In the genomic region with DNA sequence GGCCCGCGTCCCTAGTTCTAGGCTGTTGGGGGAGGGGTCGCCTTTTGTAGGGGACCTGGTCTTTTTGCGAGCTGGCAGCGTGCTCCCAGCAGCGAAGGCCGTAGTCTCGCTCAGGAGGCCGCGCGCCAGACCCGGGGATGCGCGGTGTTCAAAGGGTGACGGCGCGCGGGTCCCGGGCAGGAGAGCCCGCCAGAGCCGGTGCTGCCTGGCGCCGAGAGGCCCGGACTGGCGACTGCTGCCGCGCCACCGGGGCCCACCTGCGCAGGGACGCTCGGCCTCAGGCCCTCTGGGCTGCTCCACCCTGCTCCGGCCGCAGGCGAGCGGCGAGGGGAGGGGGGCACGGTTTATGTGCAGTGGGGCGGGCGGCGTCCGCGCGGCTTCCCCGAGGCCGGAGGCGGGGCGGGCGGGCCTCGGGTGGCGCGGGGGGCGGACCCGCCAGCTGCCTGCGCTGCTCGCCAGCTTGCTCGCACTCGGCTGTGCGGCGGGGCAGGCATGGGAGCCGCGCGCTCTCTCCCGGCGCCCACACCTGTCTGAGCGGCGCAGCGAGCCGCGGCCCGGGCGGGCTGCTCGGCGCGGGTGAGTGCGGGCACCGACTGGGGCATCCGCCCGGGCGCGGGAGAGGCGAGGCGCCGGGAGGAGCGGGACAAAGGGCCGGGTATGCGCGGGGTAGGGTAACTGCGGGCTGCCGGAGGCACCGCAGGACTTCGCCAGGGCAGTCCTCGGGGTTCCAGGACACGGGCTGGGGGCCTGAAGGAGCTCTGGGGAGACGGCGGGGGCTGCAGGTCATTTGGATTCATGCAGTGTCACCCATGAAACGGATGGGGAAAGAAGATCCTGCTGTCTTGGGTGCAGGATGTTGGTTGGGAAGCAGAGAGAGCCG, we compare ENCODE assay signal across 8 cellular contexts. TPM values are rescaled to one million over a fixed set of nuclear protein-coding genes. Genes with fewer than 3 reads are reported as not detected.
DNase-seq lines count a peak whose midpoint lies in the region; ATAC-seq lines count a peak whose summit lies in the region.

A gene with protein sequence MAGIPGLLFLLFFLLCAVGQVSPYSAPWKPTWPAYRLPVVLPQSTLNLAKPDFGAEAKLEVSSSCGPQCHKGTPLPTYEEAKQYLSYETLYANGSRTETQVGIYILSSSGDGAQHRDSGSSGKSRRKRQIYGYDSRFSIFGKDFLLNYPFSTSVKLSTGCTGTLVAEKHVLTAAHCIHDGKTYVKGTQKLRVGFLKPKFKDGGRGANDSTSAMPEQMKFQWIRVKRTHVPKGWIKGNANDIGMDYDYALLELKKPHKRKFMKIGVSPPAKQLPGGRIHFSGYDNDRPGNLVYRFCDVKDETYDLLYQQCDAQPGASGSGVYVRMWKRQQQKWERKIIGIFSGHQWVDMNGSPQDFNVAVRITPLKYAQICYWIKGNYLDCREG (plus strand): TSS at position 467 of the 880 bp plus-strand sequence. CDS start 7,102 bp downstream, outside the sequence.

- H3K4me1 ChIP-seq in neuron (ENCODE audit: insufficient read depth, low read length) = peaks cover 38% of the 10 kb centered on the region

- DNase-seq in Ammon's horn (ENCODE audit: low spot score) = peak; percentile 35
- peak; percentile 80 for DNase-seq in NCI-H2227 (lab: John Stamatoyannopoulos, UW; ENCODE audit: unreplicated experiment)
- DNase-seq in activated naive CD4-positive, alpha-beta T cell treated with anti-CD3 and anti-CD28 coated beads, Interleukin-2, amount 50 U/mL, for 16 hours = peak; percentile 37
- no peak for DNase-seq in glomerular endothelial cell (ENCODE audit: extremely low read depth, low read depth, low spot score)
- no peak for DNase-seq in COLO829 (ENCODE audit: low spot score)
- DNase-seq in SKM-1 (lab: John Stamatoyannopoulos, UW; ENCODE audit: unreplicated experiment) = no peak

- H3K9me3 ChIP-seq in neuron (ENCODE audit: low read length) = no peaks in the 10 kb centered on the region

- ATAC-seq in GM19035 (IDR thresholded peaks at IDR 0.05; ENCODE audit: unreplicated experiment) = peak; percentile 47

- H3K36me3 ChIP-seq in neuron (ENCODE audit: insufficient read depth, low read length) = peaks cover 14% of the 10 kb centered on the region

- peak within 1 kb of the TSS; percentile 79 for H3K4me3 ChIP-seq in neuron (ENCODE audit: low read length)

- H2AFZ ChIP-seq in neuron (ENCODE audit: low read depth, low read length) = peak within 1 kb of the TSS; percentile 13

- H3K27me3 ChIP-seq in neuron (ENCODE audit: insufficient read depth, low read length) = no peaks in the 10 kb centered on the region

RNA-seq across cellular contexts. Expression of the gene that starts here (rescaled TPM):
- total RNA-seq in glomerular endothelial cell = 282 and 749 TPM in 2 replicates

Comparison
In these comparisons a context has a peak if more than half of its experiments do, and no peak if none do; other contexts are left out.
1. DNase-seq: peak in Ammon's horn (single experiment), NCI-H2227 (single experiment) and activated naive CD4-positive, alpha-beta T cell treated with anti-CD3 and anti-CD28 coated beads, Interleukin-2, amount 50 U/mL, for 16 hours (single experiment); none in glomerular endothelial cell (single experiment), COLO829 (single experiment) and SKM-1 (single experiment).